Comparison of ENCODE assay signal across 8 cellular contexts in genomic region chr7:149147072-149147729, GRCh38. TPM values are rescaled to one million over a fixed set of nuclear protein-coding genes. Genes with fewer than 3 reads are reported as not detected.
DNase-seq lines count a peak whose midpoint lies in the region; ATAC-seq and TF ChIP-seq lines count a peak whose summit lies in the region.

Gene ZNF398 (plus strand): TSS chr7:149147453. CDS start chr7:149147743, 290 bp downstream.

- H3K4me3 ChIP-seq in BLaER1 treated with 17β-estradiol and CSF1 and Interleukin-3, amounts not matched to agents 10 nM and 100 nM = peak within 1 kb of the TSS; percentile 74 to 100 (median 96)
- H3K4me3 ChIP-seq in right lobe of liver = peak within 1 kb of the TSS; percentile 84 to 94 (median 86)

- peak within 1 kb of the TSS; percentile 81 to 97 (median 92) for H3K4me2 ChIP-seq in BLaER1 treated with 17β-estradiol and CSF1 and Interleukin-3, amounts not matched to agents 10 nM and 100 nM

- H3K4me1 ChIP-seq in BLaER1 treated with 17β-estradiol and CSF1 and Interleukin-3, amounts not matched to agents 10 nM and 100 nM = peaks cover 29 to 43% (median 39%) of the 10 kb centered on the region in 10 experiments
- H3K4me1 ChIP-seq in right lobe of liver = peaks cover 0 to 18% (median 0%) of the 10 kb centered on the region in 4 donors

- peak within 1 kb of the TSS; percentile 91 to 98 (median 96) for H3K9ac ChIP-seq in BLaER1 treated with 17β-estradiol and CSF1 and Interleukin-3, amounts not matched to agents 10 nM and 100 nM

- no peaks in the 10 kb centered on the region for H3K9me3 ChIP-seq in BLaER1 treated with 17β-estradiol and CSF1 and Interleukin-3, amounts not matched to agents 10 nM and 100 nM (replicated peaks in 1 of 11)
- no peaks in the 10 kb centered on the region for H3K9me3 ChIP-seq in right lobe of liver

- H4K20me1 ChIP-seq in BLaER1 treated with 17β-estradiol and CSF1 and Interleukin-3, amounts not matched to agents 10 nM and 100 nM = peaks cover 18 to 47% (median 39%) of the 10 kb centered on the region in 11 experiments; a peak in 19 of 22 replicates

- WGBS in right lobe of liver (ENCODE audit: insufficient coverage, low coverage, low lambda C conversion rate, missing lambda C conversion rate) = 2% methylated on average over 38 of the region's 78 CpGs

- DNase-seq in NCI-H69 (lab: John Stamatoyannopoulos, UW) = peak; percentile 92
- peak; percentile 62 to 79 for DNase-seq in activated CD4-positive, alpha-beta T cell treated with anti-CD3 and anti-CD28 coated beads, Interleukin-2, amount 50 U/mL, for 24 hours (ENCODE audit: low read depth in 1 of 2, low spot score in 1 of 2)
- DNase-seq in dermis blood vessel endothelial cell = peak; percentile 87
- peak; percentile 83 to 84 (median 83) for DNase-seq in right lobe of liver
- peak; percentile 78 to 83 for DNase-seq in stimulated activated CD4-positive, alpha-beta T cell treated with anti-CD3 and anti-CD28 coated beads, Interleukin-4, amount 100 ng/mL, for 4 hours

- peaks cover 0 to 25% (median 16%) of the 10 kb centered on the region in 11 experiments; a peak in 10 of 22 replicates for H3K36me3 ChIP-seq in BLaER1 treated with 17β-estradiol and CSF1 and Interleukin-3, amounts not matched to agents 10 nM and 100 nM
- H3K36me3 ChIP-seq in right lobe of liver = no peaks in the 10 kb centered on the region

- peak within 1 kb of the TSS; percentile 88 to 97 (median 94) for H3K27ac ChIP-seq in BLaER1 treated with 17β-estradiol and CSF1 and Interleukin-3, amounts not matched to agents 10 nM and 100 nM
- H3K27ac ChIP-seq in right lobe of liver = peak within 1 kb of the TSS; percentile 72 to 89 (median 82)

- H3K27me3 ChIP-seq in BLaER1 treated with 17β-estradiol and CSF1 and Interleukin-3, amounts not matched to agents 10 nM and 100 nM = no peaks in the 10 kb centered on the region
- no peaks in the 10 kb centered on the region for H3K27me3 ChIP-seq in right lobe of liver

- peak; percentile 75 for TF ChIP-seq POLR2A in right lobe of liver (IDR thresholded peaks at IDR 0.05)

- peak; percentile 67 for ATAC-seq in GM19043 (IDR thresholded peaks at IDR 0.05; ENCODE audit: low read depth, unreplicated experiment)
- ATAC-seq in HG03342 (IDR thresholded peaks at IDR 0.05; ENCODE audit: unreplicated experiment) = peak; percentile 75
- ATAC-seq in right lobe of liver = peak; percentile 85 to 93 (median 90)

- intact Hi-C loops in right lobe of liver (cut with DNase I) = no loop called here

- TF ChIP-seq CTCF in right lobe of liver (IDR thresholded peaks at IDR 0.05) = peak; percentile 65 to 99 (median 79)

RNA-seq across cellular contexts. Expression of gene ZNF398, which starts in this region (rescaled TPM):
- total RNA-seq in dermis blood vessel endothelial cell (8.7 and 8.8 TPM in 2 replicates), right lobe of liver (1 to 10 TPM; 5.3 to 7.9 (median 6.2) TPM)

Comparison
In these comparisons a context has a peak if more than half of its experiments do, and no peak if none do; other contexts are left out.
1. Peak in every context shown above with its lines: DNase-seq, ATAC-seq, H3K4me3 ChIP-seq and H3K27ac ChIP-seq.